40 cellular contexts compared by ENCODE assay signal in the genomic region with DNA sequence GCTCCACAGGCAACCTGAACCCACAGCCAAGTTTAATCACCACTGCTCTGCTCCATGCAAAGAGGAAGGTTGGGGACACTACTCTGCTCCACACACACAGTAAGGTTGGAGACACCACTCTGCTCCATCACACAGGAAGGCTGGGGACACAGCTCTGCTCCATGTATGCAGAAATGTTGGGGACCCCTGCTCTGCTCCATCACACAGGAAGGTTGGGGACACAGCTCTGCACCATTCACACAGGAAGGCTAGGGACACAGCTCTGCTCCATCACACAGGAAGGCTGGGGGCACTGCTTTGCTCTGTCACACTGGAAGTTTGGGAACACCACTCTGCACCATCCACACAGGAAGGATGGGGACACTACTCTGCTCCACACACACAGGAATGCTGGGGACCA. TPM values are rescaled to one million over a fixed set of nuclear protein-coding genes. Genes with fewer than 3 reads are reported as not detected.
"Had no signal": no experiment of that assay in that cellular context is flagged by ENCODE, and none has a peak within 500 bp of the region (broad histone marks: within the 10 kb centered on the region; RNA-seq: fewer than 3 reads in every experiment).

No MANE protein-coding gene starts in this region.

- H3K4me1 Mint-ChIP-seq: activated naive CD4-positive, alpha-beta T cell treated with anti-CD3 and anti-CD28 coated beads, Interleukin-2, amount 10 ng/mL, durations not matched to agents 7 days and 5 days; activated naive CD8-positive, alpha-beta T cell treated with anti-CD3 and anti-CD28 coated beads for 36 hours; activated naive CD8-positive, alpha-beta T cell treated with anti-CD3 and anti-CD28 coated beads, Interleukin-2, amount 10 ng/mL, durations not matched to agents 7 days and 5 days; activated T-helper 17 cell treated with anti-CD3 and anti-CD28 coated beads, Interleukin-2, amount 50 U/mL, for 72 hours; central memory CD8-positive, alpha-beta T cell had no signal

- FAIRE-seq: astrocyte had no signal

- H3K4me3 Mint-ChIP-seq: activated naive CD4-positive, alpha-beta T cell treated with anti-CD3 and anti-CD28 coated beads for 36 hours; activated naive CD4-positive, alpha-beta T cell treated with anti-CD3 and anti-CD28 coated beads, Interleukin-2, amount 10 ng/mL, durations not matched to agents 7 days and 5 days; activated naive CD4-positive, alpha-beta T cell treated with anti-CD3 and anti-CD28 coated beads, Interleukin-2, amount 50 U/mL, for 24 hours; activated naive CD8-positive, alpha-beta T cell; activated naive CD8-positive, alpha-beta T cell treated with anti-CD3 and anti-CD28 coated beads for 36 hours; activated naive CD8-positive, alpha-beta T cell treated with anti-CD3 and anti-CD28 coated beads, Interleukin-2, amount 10 ng/mL, durations not matched to agents 7 days and 5 days; activated naive CD8-positive, alpha-beta T cell treated with anti-CD3 and anti-CD28 coated beads, Interleukin-2, amount 50 U/mL, for 24 hours; activated T-cell treated with anti-CD3 and anti-CD28 coated beads, Interleukin-2, amount 50 U/mL, for 24 hours; activated T-cell treated with anti-CD3 and anti-CD28 coated beads, Interleukin-2, amount 50 U/mL, for 4 hours; activated T-cell treated with anti-CD3 and anti-CD28 coated beads, Interleukin-2, amount 50 U/mL, for 72 hours; activated T-helper 1 cell treated with anti-CD3 and anti-CD28 coated beads, Interleukin-12 subunit alpha, Interleukin-12 subunit beta, Interleukin-2, Interleukin-4 antibody, amounts not matched to agents 30 ng/mL and 10 ng/mL and 1 ng/mL, durations not matched to agents 14 hours and 24 hours and 36 hours; activated T-helper 17 cell treated with anti-CD3 and anti-CD28 coated beads, Interleukin-2, amount 50 U/mL, for 72 hours; brain; central memory CD8-positive, alpha-beta T cell had no signal

- H3K9me3 ChIP-seq: adrenal gland, body of pancreas had no signal

- H3K4me3 ChIP-seq: adrenal gland, ascending aorta, body of pancreas, breast epithelium, cardiac muscle cell had no signal

- DNase-seq: activated effector memory CD4-positive, alpha-beta T cell treated with anti-CD3 and anti-CD28 coated beads, Interleukin-2, amount 50 U/mL, for 16 hours; activated effector memory CD4-positive, alpha-beta T cell treated with Interleukin-2 at 50 U/mL for 16 hours; activated gamma-delta T cell; activated gamma-delta T cell treated with Interleukin-2 at 50 U/mL for 16 hours; activated naive CD4-positive, alpha-beta T cell; activated naive CD4-positive, alpha-beta T cell treated with anti-CD3 and anti-CD28 coated beads for 36 hours; activated naive CD4-positive, alpha-beta T cell treated with anti-CD3 and anti-CD28 coated beads, Interleukin-2, amount 10 ng/mL, durations not matched to agents 7 days and 5 days; activated naive CD4-positive, alpha-beta T cell treated with anti-CD3 and anti-CD28 coated beads, Interleukin-2, amount 50 U/mL, for 16 hours; activated naive CD4-positive, alpha-beta T cell treated with Interleukin-2 at 50 U/mL for 16 hours; activated naive CD8-positive, alpha-beta T cell treated with anti-CD3 and anti-CD28 coated beads for 36 hours; activated naive CD8-positive, alpha-beta T cell treated with anti-CD3 and anti-CD28 coated beads, Interleukin-2, amount 10 ng/mL, durations not matched to agents 7 days and 5 days; activated naive CD8-positive, alpha-beta T cell treated with anti-CD3 and anti-CD28 coated beads, Interleukin-2, amount 50 U/mL, for 24 hours; activated T-cell treated with anti-CD3 and anti-CD28 coated beads for 4 hours; activated T-cell treated with anti-CD3 and anti-CD28 coated beads, Interleukin-2, amount 50 U/mL, for 1 hour; activated T-cell treated with anti-CD3 and anti-CD28 coated beads, Interleukin-2, amount 50 U/mL, for 24 hours; activated T-cell treated with anti-CD3 and anti-CD28 coated beads, Interleukin-2, amount 50 U/mL, for 4 hours; activated T-cell treated with anti-CD3 and anti-CD28 coated beads, Interleukin-2, amount 50 U/mL, for 48 hours; activated T-cell treated with anti-CD3 and anti-CD28 coated beads, Interleukin-2, amount 50 U/mL, for 72 hours; adrenal gland; amniotic stem cell; amygdala; anterior cingulate cortex; aorta; body of pancreas; brain microvascular endothelial cell; caudate nucleus; central memory CD4-positive, alpha-beta T cell; cerebellar nuclear complex had no signal

- H3K4me1 ChIP-seq: adrenal gland, ascending aorta, breast epithelium had no signal

- H3K27ac ChIP-seq: adrenal gland, ascending aorta, body of pancreas, brain microvascular endothelial cell, breast epithelium, cardiac muscle cell had no signal

- H3K27ac Mint-ChIP-seq: activated naive CD4-positive, alpha-beta T cell treated with anti-CD3 and anti-CD28 coated beads for 36 hours; activated naive CD4-positive, alpha-beta T cell treated with anti-CD3 and anti-CD28 coated beads, Interleukin-2, amount 10 ng/mL, durations not matched to agents 7 days and 5 days; activated naive CD4-positive, alpha-beta T cell treated with anti-CD3 and anti-CD28 coated beads, Interleukin-2, amount 50 U/mL, for 24 hours; activated naive CD4-positive, alpha-beta T cell treated with anti-CD3 and anti-CD28 coated beads, Interleukin-2, amount 50 U/mL, for 72 hours; activated naive CD8-positive, alpha-beta T cell; activated naive CD8-positive, alpha-beta T cell treated with anti-CD3 and anti-CD28 coated beads for 36 hours; activated naive CD8-positive, alpha-beta T cell treated with anti-CD3 and anti-CD28 coated beads, Interleukin-2, amount 10 ng/mL, durations not matched to agents 7 days and 5 days; activated naive CD8-positive, alpha-beta T cell treated with anti-CD3 and anti-CD28 coated beads, Interleukin-2, amount 50 U/mL, for 24 hours; activated T-cell treated with anti-CD3 and anti-CD28 coated beads, Interleukin-2, amount 50 U/mL, for 24 hours; activated T-cell treated with anti-CD3 and anti-CD28 coated beads, Interleukin-2, amount 50 U/mL, for 72 hours; activated T-helper 1 cell treated with anti-CD3 and anti-CD28 coated beads, Interleukin-12 subunit alpha, Interleukin-12 subunit beta, Interleukin-2, Interleukin-4 antibody, amounts not matched to agents 30 ng/mL and 10 ng/mL and 1 ng/mL, durations not matched to agents 14 hours and 24 hours and 36 hours; activated T-helper 17 cell treated with anti-CD3 and anti-CD28 coated beads, Interleukin-2, amount 50 U/mL, for 72 hours; activated T-helper 2 cell treated with anti-CD3 and anti-CD28 coated beads, Interferon-gamma antibody, Interleukin-2, Interleukin-4, amounts not matched to agents 10 μg/mL and 5 μg/mL and 100 μg/mL, durations not matched to agents 14 hours and 24 hours and 36 hours; brain had no signal

- H3K36me3 ChIP-seq: adrenal gland, ascending aorta, brain microvascular endothelial cell, breast epithelium, cardiac muscle cell had no signal

- H3K27me3 ChIP-seq: ascending aorta, body of pancreas, brain microvascular endothelial cell, cardiac muscle cell had no signal

- H3K27me3 Mint-ChIP-seq: activated naive CD4-positive, alpha-beta T cell treated with anti-CD3 and anti-CD28 coated beads, Interleukin-2, amount 50 U/mL, for 24 hours; central memory CD8-positive, alpha-beta T cell had no signal

- H3K36me3 Mint-ChIP-seq: activated naive CD4-positive, alpha-beta T cell treated with anti-CD3 and anti-CD28 coated beads, Interleukin-2, amount 10 ng/mL, durations not matched to agents 7 days and 5 days; activated naive CD8-positive, alpha-beta T cell treated with anti-CD3 and anti-CD28 coated beads for 36 hours; activated naive CD8-positive, alpha-beta T cell treated with anti-CD3 and anti-CD28 coated beads, Interleukin-2, amount 10 ng/mL, durations not matched to agents 7 days and 5 days; brain had no signal

RNA-seq across cellular contexts. Expression of gene ADARB2, which starts 14.8 kb away (rescaled TPM):
- total RNA-seq: activated naive CD8-positive, alpha-beta T cell treated with anti-CD3 and anti-CD28 coated beads for 36 hours; activated T-helper 17 cell treated with anti-CD3 and anti-CD28 coated beads, Interleukin-2, amount 50 U/mL, for 72 hours; aorta; ascending aorta had no signal
